Comparison of ENCODE assay signal across 10 cellular contexts in the genomic region with DNA sequence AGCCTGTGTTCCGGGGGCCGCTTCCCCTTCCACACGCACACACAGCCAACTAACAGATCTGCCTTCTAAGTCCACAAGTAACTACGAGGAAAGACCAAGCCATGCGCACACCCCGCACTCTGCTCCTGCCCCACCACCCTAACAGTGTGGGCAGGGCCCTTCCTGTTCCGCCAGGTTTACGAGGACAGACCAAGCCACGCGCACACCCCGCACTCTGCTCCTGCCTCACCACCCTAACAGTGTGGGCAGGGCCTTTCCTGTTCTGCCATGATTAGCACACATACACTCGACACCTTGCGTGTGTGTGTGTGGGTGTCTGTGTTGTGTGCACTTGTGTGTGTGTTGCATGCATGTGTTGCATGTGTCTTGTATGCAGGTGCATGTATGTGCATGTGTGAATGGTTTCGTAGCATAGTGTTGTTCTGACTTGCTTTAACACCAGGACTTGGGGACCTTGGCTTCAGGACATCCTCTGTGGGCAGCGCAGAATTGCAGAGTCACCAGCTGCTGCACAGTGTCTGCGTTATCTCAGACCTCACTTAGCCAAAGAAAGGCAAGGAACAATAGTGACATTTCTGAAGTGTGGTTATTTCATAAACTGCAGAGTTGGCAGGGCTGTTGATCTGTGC.
DNase-seq lines count a peak whose midpoint lies in the region; ATAC-seq, FAIRE-seq and TF ChIP-seq lines count a peak whose summit lies in the region.
"Had no signal": no experiment of that assay in that cellular context is flagged by ENCODE, and none has a peak within 500 bp of the region (broad histone marks: within the 10 kb centered on the region; RNA-seq: fewer than 3 reads in every experiment).

No MANE protein-coding gene starts in this region.

- H3K4me2 ChIP-seq in H1 (ENCODE audit: insufficient read depth in 1 of 2, low read depth in 2 of 2, low read length in 2 of 2): no peak overlapping the region

- no peak overlapping the region for H2BK120ac ChIP-seq in H1 (replicated peaks; ENCODE audit: low read depth, low read length)

- no peak for TF ChIP-seq POLR2A in H1 (IDR thresholded peaks at IDR 0.05; ENCODE audit: control extremely low read depth in 1 of 2, low read depth in 2 of 2, low read length in 2 of 2)

- no peak overlapping the region for H3K14ac ChIP-seq in H1 (ENCODE audit: insufficient read length)

- no peak overlapping the region for H3K9ac ChIP-seq in H1 (replicated peaks in 1 of 4; ENCODE audit: extremely low read depth in 1 of 4, low read depth in 3 of 4, low read length in 3 of 4)
- H3K9ac ChIP-seq in colonic mucosa (ENCODE audit: low read depth in 2 of 2, low read length in 2 of 2): no peak overlapping the region

- H3K9me3 Mint-ChIP-seq in activated naive CD4-positive, alpha-beta T cell treated with anti-CD3 and anti-CD28 coated beads, Interleukin-2, amount 50 U/mL, for 72 hours: no peaks in the 10 kb centered on the region
- H3K9me3 Mint-ChIP-seq in stimulated activated naive CD8-positive, alpha-beta T cell treated with anti-CD3 and anti-CD28 coated beads, Interleukin-15, amount 100 ng/mL, for 72 hours: no peaks in the 10 kb centered on the region

- CTCF ChIA-PET in H1 (lab: Charles Lee; ENCODE audit: partially characterized antibody): interaction anchor here (0.8 to 12.8 kb wide), 9 partner anchors 15 to 209 kb away, joined by 3 to 128 read pairs (median 5); no protein-coding TSS in a partner anchor

- TF ChIP-seq RAD21 in H1 (IDR thresholded peaks at IDR 0.05 in 1 of 2, conservative IDR thresholded peaks at IDR 0.05 in 1 of 2; ENCODE audit: low read depth in 2 of 2, low read length in 2 of 2): no peak

- H3K79me2 ChIP-seq in H1 (ENCODE audit: control insufficient read depth in 1 of 2, insufficient read depth in 2 of 2, low read length in 2 of 2): no peaks in the 10 kb centered on the region

- H3K27me3 ChIP-seq in H1 (replicated peaks in 1 of 4; ENCODE audit: control insufficient read depth in 3 of 4, extremely low read depth in 1 of 4, insufficient read depth in 3 of 4, low read length in 3 of 4) (no peaks in the 10 kb centered on the region; a peak in 1 of 7 replicates), tibial artery (no peaks in the 10 kb centered on the region), colonic mucosa (no peaks in the 10 kb centered on the region)
- H3K27me3 ChIP-seq: stomach had no signal

- H3K4me1 ChIP-seq in H1 (replicated peaks in 1 of 4; ENCODE audit: control insufficient read depth in 3 of 4, insufficient read depth in 4 of 4, low read length in 3 of 4): peaks cover 0 to 5% (median 0%) of the 10 kb centered on the region in 4 experiments; a peak in 1 of 7 replicates
- no peaks in the 10 kb centered on the region for H3K4me1 ChIP-seq in tibial artery
- H3K4me1 ChIP-seq in colonic mucosa: no peaks in the 10 kb centered on the region

- no peak overlapping the region for H4K8ac ChIP-seq in H1 (ENCODE audit: extremely low read depth, insufficient read depth, low read length)

- no peaks in the 10 kb centered on the region for H3K79me1 ChIP-seq in H1 (ENCODE audit: low read depth, low read length)

- H3K27ac ChIP-seq in H1 (ENCODE audit: low read depth, low read length): no peak overlapping the region
- no peak overlapping the region for H3K27ac ChIP-seq in tibial artery
- no peak overlapping the region for H3K27ac ChIP-seq in colonic mucosa

- H3K4me1 Mint-ChIP-seq in stimulated activated naive CD8-positive, alpha-beta T cell treated with anti-CD3 and anti-CD28 coated beads, Interleukin-15, amount 100 ng/mL, for 72 hours: peaks cover 39% of the 10 kb centered on the region

- peaks cover 0 to 2% of the 10 kb centered on the region in 2 experiments for H4K20me1 ChIP-seq in H1 (replicated peaks in 1 of 2; ENCODE audit: control insufficient read depth in 1 of 2, insufficient read depth in 2 of 2, low read length in 2 of 2)

- peak overlapping the region; percentile 89; the same call in 1 of the 2 replicates for H2BK12ac ChIP-seq in H1 (ENCODE audit: low read depth, low read length)

- H3K36me3 ChIP-seq in H1 (ENCODE audit: control insufficient read depth in 2 of 4, insufficient read depth in 4 of 4, low read length in 3 of 4): no peaks in the 10 kb centered on the region
- no peaks in the 10 kb centered on the region for H3K36me3 ChIP-seq in tibial artery
- H3K36me3 ChIP-seq in colonic mucosa: no peaks in the 10 kb centered on the region
- H3K36me3 ChIP-seq: stomach had no signal

- H3K18ac ChIP-seq in H1 (ENCODE audit: extremely low read depth, low read length): 0 out of 2 replicates have a peak overlapping the region, but pooled peaks have one; percentile 3

- H4K91ac ChIP-seq in H1 (replicated peaks; ENCODE audit: insufficient read length, low read length): peak overlapping the region; percentile 83

- H2AFZ ChIP-seq in H1 (ENCODE audit: low read length): no peak overlapping the region

- peak overlapping the region; percentile 77; the same call in 1 of the 2 replicates for H2BK20ac ChIP-seq in H1 (ENCODE audit: low read length)

- H3K4me3 ChIP-seq in H1 (ENCODE audit: extremely low read depth in 1 of 4, insufficient read depth in 2 of 4, low read depth in 3 of 4, low read length in 4 of 4): no peak overlapping the region
- H3K4me3 ChIP-seq in tibial artery: no peak overlapping the region
- no peak overlapping the region for H3K4me3 ChIP-seq in colonic mucosa
- H3K4me3 ChIP-seq: stomach had no signal

- TF ChIP-seq CTCF in H1 (IDR thresholded peaks at IDR 0.05; ENCODE audit: control extremely low read depth in 1 of 3, insufficient read depth in 1 of 3, low read depth in 1 of 3, low read length in 3 of 3): no peak
- TF ChIP-seq CTCF in tibial artery (IDR thresholded peaks at IDR 0.05): no peak
- no peak for TF ChIP-seq CTCF in colonic mucosa (IDR thresholded peaks at IDR 0.05)

- H2BK5ac ChIP-seq in H1 (ENCODE audit: low read depth, low read length): no peak overlapping the region; the same call in 1 of the 2 replicates

- no peak for FAIRE-seq in H1 (lab: Jason Lieb, UNC)

- peaks cover 0 to 4% of the 10 kb centered on the region in 2 experiments; a peak in 1 of 4 replicates for H3K9me3 ChIP-seq in H1 (ENCODE audit: insufficient read depth in 2 of 2, low read depth in 1 of 2, low read length in 1 of 2)
- no peaks in the 10 kb centered on the region for H3K9me3 ChIP-seq in tibial artery
- no peaks in the 10 kb centered on the region for H3K9me3 ChIP-seq in colonic mucosa

- H2BK15ac ChIP-seq in H1 (ENCODE audit: low read length): peak overlapping the region; percentile 99

- no peak for DNase-seq in activated naive CD4-positive, alpha-beta T cell treated with anti-CD3 and anti-CD28 coated beads, Interleukin-2, amount 50 U/mL, for 72 hours (ENCODE audit: low spot score in 2 of 2)
- no peak for DNase-seq in activated naive CD4-positive, alpha-beta T cell treated with anti-CD3 and anti-CD28 coated beads, Interleukin-2, amount 50 U/mL, for 16 hours
- DNase-seq in SK-N-DZ (ENCODE audit: low spot score): peak; percentile 39
- DNase-seq in H1 (ENCODE audit: low read depth in 1 of 2, low spot score in 2 of 2): no peak
- DNase-seq in stimulated activated naive CD8-positive, alpha-beta T cell treated with anti-CD3 and anti-CD28 coated beads, Interleukin-15, amount 100 ng/mL, for 72 hours: peak; percentile 13 to 36
- DNase-seq in NCI-H146 (lab: John Stamatoyannopoulos, UW): no peak
- no peak for DNase-seq in tibial artery
- no peak for DNase-seq in colonic mucosa
- DNase-seq: NCI-H446, stomach had no signal

- no peak overlapping the region for H3K56ac ChIP-seq in H1 (replicated peaks; ENCODE audit: insufficient read length, low read depth, low read length)

- POLR2A ChIA-PET in H1 (lab: Charles Lee; ENCODE audit: partially characterized antibody): interaction anchor here (1.3 kb wide), 1 partner anchor 12 kb away, joined by 5 read pairs; no protein-coding TSS in a partner anchor

- TF ChIP-seq EP300 in H1 (IDR thresholded peaks at IDR 0.05; ENCODE audit: borderline replicate concordance in 1 of 2, low read depth in 2 of 2, low read length in 2 of 2): no peak

- H4K5ac ChIP-seq in H1 (ENCODE audit: insufficient read length, low read depth, low read length): no peak overlapping the region

- H3K27me3 Mint-ChIP-seq in stimulated activated naive CD8-positive, alpha-beta T cell treated with anti-CD3 and anti-CD28 coated beads, Interleukin-15, amount 100 ng/mL, for 72 hours: no peaks in the 10 kb centered on the region

- H2AK5ac ChIP-seq in H1 (ENCODE audit: low read depth, low read length): peak overlapping the region; percentile 84; the same call in 1 of the 2 replicates

- peak overlapping the region; percentile 2 to 40 for H3K4me3 Mint-ChIP-seq in stimulated activated naive CD8-positive, alpha-beta T cell treated with anti-CD3 and anti-CD28 coated beads, Interleukin-15, amount 100 ng/mL, for 72 hours

- intact Hi-C loops in tibial artery (cut with DNase I; ENCODE audit: low total_unique reads) (no loop called here), colonic mucosa (cut with DNase I) (no loop called here)

- ATAC-seq in activated naive CD4-positive, alpha-beta T cell treated with anti-CD3 and anti-CD28 coated beads, Interleukin-2, amount 50 U/mL, for 72 hours: peak; percentile 59 to 60
- peak; percentile 60 for ATAC-seq in stimulated activated naive CD8-positive, alpha-beta T cell treated with anti-CD3 and anti-CD28 coated beads, Interleukin-15, amount 100 ng/mL, for 72 hours

- peaks cover 10% of the 10 kb centered on the region for H3K23me2 ChIP-seq in H1 (ENCODE audit: low read depth, low read length)

- 92% methylated on average over 16 of the region's 16 CpGs; no CpG with 5 or more reads in 1 of the 2 experiments for WGBS in H1 (ENCODE audit: extremely low coverage in 1 of 2, insufficient coverage in 1 of 2, insufficient read length in 1 of 2, insufficient replicate concordance in 2 of 2, low coverage in 1 of 2, low lambda C conversion rate in 2 of 2, missing lambda C conversion rate in 1 of 2), 2 experiments

- H3K27ac Mint-ChIP-seq in activated naive CD4-positive, alpha-beta T cell treated with anti-CD3 and anti-CD28 coated beads, Interleukin-2, amount 50 U/mL, for 72 hours: no peak overlapping the region
- H3K27ac Mint-ChIP-seq in stimulated activated naive CD8-positive, alpha-beta T cell treated with anti-CD3 and anti-CD28 coated beads, Interleukin-15, amount 100 ng/mL, for 72 hours: peak overlapping the region; percentile 30 to 54

- H3K23ac ChIP-seq in H1 (ENCODE audit: insufficient read length): no peak overlapping the region

- peaks cover 0 to 6% of the 10 kb centered on the region in 2 donors for H3K36me3 Mint-ChIP-seq in activated naive CD4-positive, alpha-beta T cell treated with anti-CD3 and anti-CD28 coated beads, Interleukin-2, amount 50 U/mL, for 72 hours

- no peak overlapping the region for H3K4ac ChIP-seq in H1 (replicated peaks; ENCODE audit: insufficient read length, low read depth, low read length)

TF ChIP-seq in H1, 55 proteins besides CTCF, POLR2A, EP300 and RAD21 (continues in another document):
- TF ChIP-seq KDM1A (IDR thresholded peaks at IDR 0.05; ENCODE audit: borderline replicate concordance, low read length) (no peak), SP4 (IDR thresholded peaks at IDR 0.05; ENCODE audit: low read length) (no peak), RBBP5 (IDR thresholded peaks at IDR 0.05; ENCODE audit: borderline replicate concordance, low read depth, low read length) (no peak), JUN (IDR thresholded peaks at IDR 0.05; ENCODE audit: low read depth, low read length) (no peak), CHD2 (IDR thresholded peaks at IDR 0.05; ENCODE audit: low read length) (no peak), BACH1 (IDR thresholded peaks at IDR 0.05; ENCODE audit: low read length) (no peak)

Comparison
In these comparisons a context has a peak if more than half of its experiments do, and no peak if none do; other contexts are left out.
1. DNase-seq: peak in SK-N-DZ (single experiment) and stimulated activated naive CD8-positive, alpha-beta T cell treated with anti-CD3 and anti-CD28 coated beads, Interleukin-15, amount 100 ng/mL, for 72 hours (2 of 2); none in activated naive CD4-positive, alpha-beta T cell treated with anti-CD3 and anti-CD28 coated beads, Interleukin-2, amount 50 U/mL, for 72 hours (0 of 2), activated naive CD4-positive, alpha-beta T cell treated with anti-CD3 and anti-CD28 coated beads, Interleukin-2, amount 50 U/mL, for 16 hours (single experiment), H1 (0 of 2), NCI-H146 (single experiment), tibial artery (0 of 2) and colonic mucosa (single experiment).
2. H3K27ac Mint-ChIP-seq: peak in stimulated activated naive CD8-positive, alpha-beta T cell treated with anti-CD3 and anti-CD28 coated beads, Interleukin-15, amount 100 ng/mL, for 72 hours (2 of 2); none in activated naive CD4-positive, alpha-beta T cell treated with anti-CD3 and anti-CD28 coated beads, Interleukin-2, amount 50 U/mL, for 72 hours (0 of 2).